35 cellular contexts compared by ENCODE assay signal in genomic region chr7:122407195-122407594, GRCh38.
"Had no signal": no experiment of that assay in that cellular context is flagged by ENCODE, and none has a peak within 500 bp of the region (broad histone marks: within the 10 kb centered on the region; RNA-seq: fewer than 3 reads in every experiment).

No MANE protein-coding gene starts in this region.

- H3K27ac Mint-ChIP-seq: activated B cell treated with CpG ODN at 0.5 μM for 24 hours; activated CD4-positive, alpha-beta memory T cell treated with anti-CD3 and anti-CD28 coated beads for 36 hours; activated CD4-positive, alpha-beta T cell treated with anti-CD3 and anti-CD28 coated beads, Interleukin-2, amount 10 ng/mL, durations not matched to agents 24 days and 14 days; activated CD8-positive, alpha-beta T cell treated with anti-CD3 and anti-CD28 coated beads for 36 hours; activated naive CD4-positive, alpha-beta T cell treated with anti-CD3 and anti-CD28 coated beads for 36 hours; activated naive CD4-positive, alpha-beta T cell treated with anti-CD3 and anti-CD28 coated beads, Interleukin-2, amount 50 U/mL, for 72 hours; activated naive CD8-positive, alpha-beta T cell treated with anti-CD3 and anti-CD28 coated beads for 36 hours; activated T-cell treated with anti-CD3 and anti-CD28 coated beads, Interleukin-2, amount 50 U/mL, for 72 hours; activated T-helper 1 cell treated with anti-CD3 and anti-CD28 coated beads, Interleukin-12 subunit alpha, Interleukin-12 subunit beta, Interleukin-2, Interleukin-4 antibody, amounts not matched to agents 30 ng/mL and 10 ng/mL and 1 ng/mL, durations not matched to agents 14 hours and 24 hours and 36 hours; activated T-helper 17 cell treated with anti-CD3 and anti-CD28 coated beads, Interleukin-2, amount 50 U/mL, for 72 hours; T-helper 1 cell treated with Interleukin-12 subunit alpha and Interleukin-12 subunit beta and Interleukin-4 antibody, amounts not matched to agents 30 μg/mL and 1 μg/mL, for 36 hours; T-helper 2 cell treated with Interferon-gamma antibody and Interleukin-4, amounts not matched to agents 5 μg/mL and 100 μg/mL, for 36 hours had no signal

- DNase-seq: activated B cell treated with CpG ODN at 0.5 μM for 24 hours; activated CD4-positive, alpha-beta memory T cell treated with anti-CD3 and anti-CD28 coated beads for 36 hours; activated CD4-positive, alpha-beta T cell treated with anti-CD3 and anti-CD28 coated beads for 4 hours; activated CD4-positive, alpha-beta T cell treated with anti-CD3 and anti-CD28 coated beads, Interleukin-2, amount 10 ng/mL, durations not matched to agents 24 days and 14 days; activated CD4-positive, alpha-beta T cell treated with anti-CD3 and anti-CD28 coated beads, Interleukin-2, amount 50 U/mL, for 1 hour; activated CD4-positive, alpha-beta T cell treated with anti-CD3 and anti-CD28 coated beads, Interleukin-2, amount 50 U/mL, for 4 hours; activated CD4-positive, CD25-positive, alpha-beta regulatory T cell treated with anti-CD3 and anti-CD28 coated beads, Interleukin-2, amount 50 U/mL, for 72 hours; activated CD8-positive, alpha-beta memory T cell treated with anti-CD3 and anti-CD28 coated beads, Interleukin-2, amount 50 U/mL, for 4 hours; activated CD8-positive, alpha-beta T cell treated with anti-CD3 and anti-CD28 coated beads for 36 hours; activated effector memory CD4-positive, alpha-beta T cell treated with anti-CD3 and anti-CD28 coated beads, Interleukin-2, amount 50 U/mL, for 16 hours; activated gamma-delta T cell treated with Interleukin-2 at 50 U/mL for 16 hours; activated naive CD4-positive, alpha-beta T cell; activated naive CD4-positive, alpha-beta T cell treated with anti-CD3 and anti-CD28 coated beads for 36 hours; activated naive CD4-positive, alpha-beta T cell treated with anti-CD3 and anti-CD28 coated beads, Interleukin-2, amount 50 U/mL, for 16 hours; activated naive CD8-positive, alpha-beta T cell treated with anti-CD3 and anti-CD28 coated beads for 36 hours; activated T-cell treated with anti-CD3 and anti-CD28 coated beads for 4 hours; activated T-cell treated with anti-CD3 and anti-CD28 coated beads, Interleukin-2, amount 50 U/mL, for 1 hour; activated T-cell treated with anti-CD3 and anti-CD28 coated beads, Interleukin-2, amount 50 U/mL, for 4 hours; activated T-cell treated with anti-CD3 and anti-CD28 coated beads, Interleukin-2, amount 50 U/mL, for 72 hours; adrenal gland; amniotic stem cell; aorta; body of pancreas; brain microvascular endothelial cell; central memory CD4-positive, alpha-beta T cell; T-helper 1 cell; T-helper 2 cell; T-helper 9 cell had no signal

- H3K36me3 Mint-ChIP-seq: activated CD4-positive, alpha-beta memory T cell treated with anti-CD3 and anti-CD28 coated beads for 36 hours; activated naive CD4-positive, alpha-beta T cell treated with anti-CD3 and anti-CD28 coated beads, Interleukin-2, amount 50 U/mL, for 72 hours; activated naive CD8-positive, alpha-beta T cell treated with anti-CD3 and anti-CD28 coated beads for 36 hours had no signal

- H3K4me1 Mint-ChIP-seq: activated B cell treated with CpG ODN at 0.5 μM for 24 hours; activated CD4-positive, alpha-beta T cell treated with anti-CD3 and anti-CD28 coated beads, Interleukin-2, amount 10 ng/mL, durations not matched to agents 24 days and 14 days; activated naive CD8-positive, alpha-beta T cell treated with anti-CD3 and anti-CD28 coated beads for 36 hours; activated T-helper 17 cell treated with anti-CD3 and anti-CD28 coated beads, Interleukin-2, amount 50 U/mL, for 72 hours had no signal

- H3K4me3 Mint-ChIP-seq: activated B cell treated with CpG ODN at 0.5 μM for 24 hours; activated CD4-positive, alpha-beta memory T cell treated with anti-CD3 and anti-CD28 coated beads for 36 hours; activated CD4-positive, alpha-beta T cell treated with anti-CD3 and anti-CD28 coated beads, Interleukin-2, amount 10 ng/mL, durations not matched to agents 24 days and 14 days; activated CD8-positive, alpha-beta T cell treated with anti-CD3 and anti-CD28 coated beads for 36 hours; activated naive CD4-positive, alpha-beta T cell treated with anti-CD3 and anti-CD28 coated beads for 36 hours; activated naive CD8-positive, alpha-beta T cell treated with anti-CD3 and anti-CD28 coated beads for 36 hours; activated T-cell treated with anti-CD3 and anti-CD28 coated beads, Interleukin-2, amount 50 U/mL, for 4 hours; activated T-cell treated with anti-CD3 and anti-CD28 coated beads, Interleukin-2, amount 50 U/mL, for 72 hours; activated T-helper 1 cell treated with anti-CD3 and anti-CD28 coated beads, Interleukin-12 subunit alpha, Interleukin-12 subunit beta, Interleukin-2, Interleukin-4 antibody, amounts not matched to agents 30 ng/mL and 10 ng/mL and 1 ng/mL, durations not matched to agents 14 hours and 24 hours and 36 hours; activated T-helper 17 cell treated with anti-CD3 and anti-CD28 coated beads, Interleukin-2, amount 50 U/mL, for 72 hours; T-helper 1 cell treated with Interleukin-12 subunit alpha and Interleukin-12 subunit beta and Interleukin-4 antibody, amounts not matched to agents 30 μg/mL and 1 μg/mL, for 36 hours; T-helper 2 cell treated with Interferon-gamma antibody and Interleukin-4, amounts not matched to agents 5 μg/mL and 100 μg/mL, for 36 hours had no signal

- H3K36me3 ChIP-seq: adrenal gland, brain microvascular endothelial cell, breast epithelium had no signal

- H3K9me3 Mint-ChIP-seq: activated CD4-positive, alpha-beta T cell treated with anti-CD3 and anti-CD28 coated beads, Interleukin-2, amount 10 ng/mL, durations not matched to agents 24 days and 14 days; activated T-helper 1 cell treated with anti-CD3 and anti-CD28 coated beads, Interleukin-12 subunit alpha, Interleukin-12 subunit beta, Interleukin-2, Interleukin-4 antibody, amounts not matched to agents 30 ng/mL and 10 ng/mL and 1 ng/mL, durations not matched to agents 14 hours and 24 hours and 36 hours; activated T-helper 17 cell treated with anti-CD3 and anti-CD28 coated beads, Interleukin-2, amount 50 U/mL, for 72 hours; T-helper 1 cell treated with Interleukin-12 subunit alpha and Interleukin-12 subunit beta and Interleukin-4 antibody, amounts not matched to agents 30 μg/mL and 1 μg/mL, for 36 hours; T-helper 2 cell treated with Interferon-gamma antibody and Interleukin-4, amounts not matched to agents 5 μg/mL and 100 μg/mL, for 36 hours had no signal

- H3K27me3 Mint-ChIP-seq: activated B cell treated with CpG ODN at 0.5 μM for 24 hours; activated CD4-positive, alpha-beta T cell treated with anti-CD3 and anti-CD28 coated beads, Interleukin-2, amount 10 ng/mL, durations not matched to agents 24 days and 14 days; activated CD8-positive, alpha-beta T cell treated with anti-CD3 and anti-CD28 coated beads for 36 hours; activated naive CD8-positive, alpha-beta T cell treated with anti-CD3 and anti-CD28 coated beads for 36 hours; activated T-helper 17 cell treated with anti-CD3 and anti-CD28 coated beads, Interleukin-2, amount 50 U/mL, for 72 hours had no signal

- ATAC-seq: activated CD8-positive, alpha-beta T cell treated with anti-CD3 and anti-CD28 coated beads for 36 hours; activated naive CD4-positive, alpha-beta T cell treated with anti-CD3 and anti-CD28 coated beads, Interleukin-2, amount 50 U/mL, for 72 hours; activated T-cell treated with anti-CD3 and anti-CD28 coated beads, Interleukin-2, amount 50 U/mL, for 4 hours; activated T-cell treated with anti-CD3 and anti-CD28 coated beads, Interleukin-2, amount 50 U/mL, for 72 hours; activated T-helper 17 cell treated with anti-CD3 and anti-CD28 coated beads, Interleukin-2, amount 50 U/mL, for 72 hours; body of pancreas had no signal

- H3K9me3 ChIP-seq: adrenal gland, body of pancreas, breast epithelium had no signal

- H3K4me3 ChIP-seq: adrenal gland, body of pancreas, breast epithelium had no signal

- H3K27ac ChIP-seq: adrenal gland, body of pancreas, brain microvascular endothelial cell, breast epithelium, VCaP had no signal

- H3K4me1 ChIP-seq: adrenal gland, body of pancreas, breast epithelium had no signal

- H3K27me3 ChIP-seq: adrenal gland, body of pancreas, brain microvascular endothelial cell, breast epithelium had no signal
